Comparison of ENCODE assay signal across 8 cellular contexts in the genomic region with DNA sequence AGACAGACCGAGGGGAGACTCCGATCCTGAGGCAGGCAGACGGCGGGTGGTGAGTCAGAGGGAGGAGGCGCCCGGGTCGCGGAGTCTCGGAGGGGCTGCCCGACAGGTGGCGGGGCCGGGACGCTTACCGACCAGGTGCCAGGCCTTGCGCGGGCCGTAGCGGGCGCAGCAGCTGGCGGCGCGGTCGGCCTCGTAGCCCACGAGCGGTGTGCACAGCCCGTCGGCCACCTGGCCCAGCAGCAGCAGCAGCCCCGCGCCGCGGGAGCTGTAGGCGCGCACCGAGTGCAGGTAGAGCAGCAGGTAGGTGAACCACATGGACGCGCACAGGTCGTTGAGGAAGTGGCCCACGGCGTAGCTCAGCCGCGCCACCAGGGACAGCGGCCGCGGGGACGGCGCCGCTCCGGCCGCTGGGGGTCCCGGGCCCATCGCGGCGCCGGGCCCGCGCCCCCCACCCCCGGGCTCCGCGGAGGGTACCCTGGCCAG. TPM values are rescaled to one million over a fixed set of nuclear protein-coding genes. Genes with fewer than 3 reads are reported as not detected.
DNase-seq lines count a peak whose midpoint lies in the region; ATAC-seq, FAIRE-seq and TF ChIP-seq lines count a peak whose summit lies in the region.

No MANE protein-coding gene starts in this region.

- peak in 1 of 2 experiments; percentile 28; a peak in 1 of 4 replicates for TF ChIP-seq RAD21 in K562 (CRISPR knock-in tag; conservative IDR thresholded peaks at IDR 0.05 in 1 of 2, IDR thresholded peaks at IDR 0.05 in 1 of 2)

- H3K9ac ChIP-seq in K562 (ENCODE audit: insufficient read depth in 1 of 2, low read depth in 2 of 2, low read length in 2 of 2), result peak overlapping the region; percentile 81 to 99

- H3K9me3 ChIP-seq in K562 (replicated peaks; ENCODE audit: control insufficient read depth, insufficient read depth, low read depth, low read length) (no peaks in the 10 kb centered on the region), left lung (no peaks in the 10 kb centered on the region)

- H3K36me3 ChIP-seq in K562 (ENCODE audit: control insufficient read depth, insufficient read depth, low read length) (peaks cover 22% of the 10 kb centered on the region), left lung (no peaks in the 10 kb centered on the region)

- intact Hi-C loops in K562 (cut with micrococcal nuclease) (loop anchor here (2.0 kb wide), 1 partner anchor 16 kb away; the partner anchor contains the start of gene HMG20B), left lung (cut with DNase I) (no loop called here)

- H3K4me3 ChIP-seq in K562, result peak overlapping the region; percentile 93
- H3K4me3 ChIP-seq in left lung, result peak overlapping the region; percentile 90 to 91

- POLR2A ChIA-PET in K562 (lab: Yijun Ruan, JAX), result interaction anchor here (0.5 to 1.9 kb wide), 10 partner anchors 9 to 307 kb away, joined by 3 to 9 read pairs (median 3); partner anchors contain the start of gene TEKTIP1

- DNase-seq in NCI-H2227 (lab: John Stamatoyannopoulos, UW; ENCODE audit: unreplicated experiment), result peak; percentile 29
- DNase-seq in NCI-H2227 treated with DMSO at 0.1 percent for 48 hours (lab: John Stamatoyannopoulos, UW), result no peak
- DNase-seq in T-helper 9 cell, result peak; percentile 70
- peak; percentile 69 to 75 (median 72) for DNase-seq in K562 (ENCODE audit: extremely low read depth in 1 of 4, low spot score in 3 of 4)
- DNase-seq in left lung, result peak in 1 of 2 donors; percentile 88
- peak; percentile 62 for DNase-seq in stimulated activated CD8-positive, alpha-beta memory T cell treated with anti-CD3 and anti-CD28 coated beads, Interleukin-12 subunit alpha, Interleukin-12 subunit beta, amount 100 ng/mL, for 4 hours (ENCODE audit: low read depth)
- no peak for DNase-seq in NCI-H1092 treated with DMSO at 0.1 percent for 48 hours (lab: John Stamatoyannopoulos, UW)

- TF ChIP-seq CTCF in K562 (IDR thresholded peaks at IDR 0.05 in 2 of 3, conservative IDR thresholded peaks at IDR 0.05 in 1 of 3; ENCODE audit: insufficient read depth in 2 of 3, low read depth in 1 of 3, low read length in 3 of 3) (peak in 1 of 3 experiments; percentile 56; a peak in 3 of 6 replicates), left lung (IDR thresholded peaks at IDR 0.05) (no peak)

- no peaks in the 10 kb centered on the region for H3K27me3 ChIP-seq in K562 (ENCODE audit: control insufficient read depth in 2 of 2, insufficient read depth in 2 of 2, low read length in 2 of 2)
- H3K27me3 ChIP-seq in left lung, result no peaks in the 10 kb centered on the region

- TF ChIP-seq POLR2A in K562 (conservative IDR thresholded peaks at IDR 0.05), result no peak

- no TSS peak for BruUV-seq in K562 (replicated peaks; lab: Mats Ljungman, UMichigan)

- in situ Hi-C loops in K562 (cut with MboI), result no loop called here

- H3K4me1 ChIP-seq in K562 (replicated peaks in 1 of 2; ENCODE audit: control insufficient read depth in 2 of 2, insufficient read depth in 2 of 2, low read length in 2 of 2), result peaks cover 21 to 74% of the 10 kb centered on the region in 2 experiments; a peak in 4 of 5 replicates
- peaks cover 11 to 58% of the 10 kb centered on the region in 2 donors for H3K4me1 ChIP-seq in left lung

- CTCF ChIA-PET in K562 (lab: Yijun Ruan, JAX; ENCODE audit: low intra/inter-chr PET ratio), result no interaction called here

- under 1% methylated on average over 47 of the region's 60 CpGs for WGBS in K562 (ENCODE audit: insufficient coverage, low coverage, missing lambda C conversion rate)

- peaks cover 45% of the 10 kb centered on the region for H3K79me2 ChIP-seq in K562 (ENCODE audit: control insufficient read depth, insufficient read depth, low read length)

- peaks cover 7% of the 10 kb centered on the region for H3K9me1 ChIP-seq in K562 (ENCODE audit: control insufficient read depth, insufficient read depth, low read length)

- peak overlapping the region; percentile 92 for H3K4me2 ChIP-seq in K562 (ENCODE audit: insufficient read depth, low read length)

- TF ChIP-seq EP300 in K562 (IDR thresholded peaks at IDR 0.05; ENCODE audit: low read length), result no peak

- peak overlapping the region; percentile 77 for H3K27ac ChIP-seq in K562 (ENCODE audit: extremely low read depth, low read depth, low read length)
- peak overlapping the region in 1 of 2 donors; percentile 83 for H3K27ac ChIP-seq in left lung

- H2AFZ ChIP-seq in K562 (ENCODE audit: low read depth, low read length), result peak overlapping the region; percentile 46; the same call in 1 of the 2 replicates

- ATAC-seq in HG03175 (IDR thresholded peaks at IDR 0.05; ENCODE audit: unreplicated experiment) (peak; percentile 34), K562 (peak; percentile 12), left lung (peak; percentile 3)

- peaks cover 9% of the 10 kb centered on the region for H4K20me1 ChIP-seq in K562 (replicated peaks; ENCODE audit: control insufficient read depth, insufficient read depth, low read length)

- FAIRE-seq in K562 (lab: Jason Lieb, UNC), result no peak

RNA-seq across cellular contexts. Expression of gene MFSD12, which starts 0.4 kb away (rescaled TPM):
- 80.9 and 267 TPM in 2 replicates for total RNA-seq in K562 (2011; cell fraction: chromatin; rRNA removed; ENCODE audit: low replicate concordance)
- 253 and 311 TPM in 2 replicates for total RNA-seq in K562 (2011; cell fraction: nucleolus; rRNA removed)
- 151 and 160 TPM in 2 replicates for total RNA-seq in K562 (2011; cell fraction: nucleoplasm; rRNA removed)
- 99.9 and 103 TPM in 2 replicates for total RNA-seq in K562 (2014; rRNA removed)
- 18.8 and 21.5 TPM in 2 replicates for total RNA-seq in K562 (2014; rRNA removed; fragmentation: Illumina TruSeq; extraction: Trizol)
- 34.8 and 40.7 TPM in 2 replicates for total RNA-seq in K562 (2015; rRNA removed; fragmentation: Illumina TruSeq; extraction: Trizol)
- total RNA-seq in K562 (2021), result 110 and 112 TPM in 2 replicates
- polyA plus RNA-seq in K562 (2011; rRNA removed), result 31.8 and 53.9 TPM in 2 replicates
- 48.2 and 140 TPM in 2 replicates for polyA plus RNA-seq in K562 (2011; cell fraction: cytosol; rRNA removed)
- polyA plus RNA-seq in K562 (2011; cell fraction: nucleus; rRNA removed), result 127 and 224 TPM in 2 replicates
- 63.5 and 81.8 TPM in 2 replicates for polyA plus RNA-seq in K562 (2012)
- 28.2 and 63.0 TPM in 2 replicates for polyA plus RNA-seq in K562 (2014; fragmentation: Illumina TruSeq; extraction: Trizol)
- 1 to 10 TPM in 1 of 2 experiments, under 1 TPM in 1; 0.69 to 1.7 TPM for polyA plus RNA-seq in K562 (2014; fragmentation: Nextera tagmentation; extraction: Ambion mirVana)
- polyA plus RNA-seq in K562 (2014; rRNA removed), result 79.9 and 80.7 TPM in 2 replicates
- 19.6 and 27.4 TPM in 2 replicates for polyA minus RNA-seq in K562 (2011; rRNA and poly(A)+ RNA removed)
- 64.0 and 66.5 TPM in 2 replicates for polyA minus RNA-seq in K562 (2011; cell fraction: cytosol; rRNA and poly(A)+ RNA removed)
- 38.5 and 38.8 TPM in 2 replicates for polyA minus RNA-seq in K562 (2011; cell fraction: nucleus; rRNA and poly(A)+ RNA removed)
- total RNA-seq in left lung, result 10 to 100 TPM; 61.7 to 90.2 TPM

RNA-seq across cellular contexts. Expression of gene HMG20B, which starts 15.7 kb away (rescaled TPM):
- 47.2 and 115 TPM in 2 replicates for total RNA-seq in K562 (2011; cell fraction: chromatin; rRNA removed; ENCODE audit: low replicate concordance)
- 85.8 and 97.1 TPM in 2 replicates for total RNA-seq in K562 (2011; cell fraction: nucleolus; rRNA removed)
- 68.6 and 70.5 TPM in 2 replicates for total RNA-seq in K562 (2011; cell fraction: nucleoplasm; rRNA removed)
- total RNA-seq in K562 (2014; rRNA removed), result 137 and 148 TPM in 2 replicates
- total RNA-seq in K562 (2014; rRNA removed; fragmentation: Illumina TruSeq; extraction: Trizol), result 18.2 and 18.5 TPM in 2 replicates
- total RNA-seq in K562 (2015; rRNA removed; fragmentation: Illumina TruSeq; extraction: Trizol), result 37.6 and 38.6 TPM in 2 replicates
- 122 and 125 TPM in 2 replicates for total RNA-seq in K562 (2021)
- polyA plus RNA-seq in K562 (2011; rRNA removed), result 47.6 and 54.4 TPM in 2 replicates
- polyA plus RNA-seq in K562 (2011; cell fraction: cytosol; rRNA removed), result 49.5 and 107 TPM in 2 replicates
- polyA plus RNA-seq in K562 (2011; cell fraction: nucleus; rRNA removed), result 169 and 253 TPM in 2 replicates
- polyA plus RNA-seq in K562 (2012), result 75.9 and 122 TPM in 2 replicates
- 25.6 and 53.2 TPM in 2 replicates for polyA plus RNA-seq in K562 (2014; fragmentation: Illumina TruSeq; extraction: Trizol)
- polyA plus RNA-seq in K562 (2014; fragmentation: Nextera tagmentation; extraction: Ambion mirVana), result under 1 TPM; 0.35 to 0.78 TPM
- 159 and 172 TPM in 2 replicates for polyA plus RNA-seq in K562 (2014; rRNA removed)
- 8.0 and 11.1 TPM in 2 replicates for polyA minus RNA-seq in K562 (2011; rRNA and poly(A)+ RNA removed)
- polyA minus RNA-seq in K562 (2011; cell fraction: cytosol; rRNA and poly(A)+ RNA removed), result 24.4 and 30.8 TPM in 2 replicates
- polyA minus RNA-seq in K562 (2011; cell fraction: nucleus; rRNA and poly(A)+ RNA removed), result 24.4 and 30.4 TPM in 2 replicates
- total RNA-seq in left lung, result 10 to 100 TPM; 50.9 to 74.8 TPM

RNA-seq across cellular contexts. Expression of gene TEKTIP1, which starts 18.0 kb away (rescaled TPM):
- total RNA-seq in K562 (2011; cell fraction: chromatin; rRNA removed; ENCODE audit: low replicate concordance), result not detected in 2 replicates
- total RNA-seq in K562 (2011; cell fraction: nucleolus; rRNA removed), result not detected in 2 replicates
- total RNA-seq in K562 (2011; cell fraction: nucleoplasm; rRNA removed), result not detected in 2 replicates
- total RNA-seq in K562 (2014; rRNA removed) (not detected in 2 replicates), K562 (2014; rRNA removed; fragmentation: Illumina TruSeq; extraction: Trizol) (not detected in 2 replicates), K562 (2015; rRNA removed; fragmentation: Illumina TruSeq; extraction: Trizol) (0.26 TPM in 1 of 2 replicates, not detected in the other), K562 (2021) (0.29 and 0.66 TPM in 2 replicates), left lung (1 to 10 TPM; 2.8 to 3.2 TPM)
- polyA plus RNA-seq in K562 (2011; rRNA removed) (not detected in 2 replicates), K562 (2014; fragmentation: Illumina TruSeq; extraction: Trizol) (not detected in 2 replicates), K562 (2014; fragmentation: Nextera tagmentation; extraction: Ambion mirVana) (not detected), K562 (2014; rRNA removed) (not detected in 2 replicates)
- polyA plus RNA-seq in K562 (2011; cell fraction: cytosol; rRNA removed), result not detected in 2 replicates
- 0.53 TPM in 1 of 2 replicates, not detected in the other for polyA plus RNA-seq in K562 (2011; cell fraction: nucleus; rRNA removed)
- 0.44 and 0.68 TPM in 2 replicates for polyA plus RNA-seq in K562 (2012)
- not detected in 2 replicates for polyA minus RNA-seq in K562 (2011; rRNA and poly(A)+ RNA removed)
- polyA minus RNA-seq in K562 (2011; cell fraction: cytosol; rRNA and poly(A)+ RNA removed), result not detected in 2 replicates
- polyA minus RNA-seq in K562 (2011; cell fraction: nucleus; rRNA and poly(A)+ RNA removed), result not detected in 2 replicates

RNA-seq across cellular contexts. Expression of gene GIPC3, which starts 28.3 kb away (rescaled TPM):
- total RNA-seq in K562 (2011; cell fraction: chromatin; rRNA removed; ENCODE audit: low replicate concordance), result 2.6 and 7.5 TPM in 2 replicates
- total RNA-seq in K562 (2011; cell fraction: nucleolus; rRNA removed), result 3.8 and 5.5 TPM in 2 replicates
- 3.2 and 4.0 TPM in 2 replicates for total RNA-seq in K562 (2011; cell fraction: nucleoplasm; rRNA removed)
- total RNA-seq in K562 (2014; rRNA removed), result 0.54 and 1.2 TPM in 2 replicates
- total RNA-seq in K562 (2014; rRNA removed; fragmentation: Illumina TruSeq; extraction: Trizol), result 0.83 and 0.91 TPM in 2 replicates
- total RNA-seq in K562 (2015; rRNA removed; fragmentation: Illumina TruSeq; extraction: Trizol), result 0.98 and 1.0 TPM in 2 replicates
- total RNA-seq in K562 (2021), result 3.3 and 3.9 TPM in 2 replicates
- polyA plus RNA-seq in K562 (2011; rRNA removed), result 2.5 and 3.1 TPM in 2 replicates
- 3.0 and 4.9 TPM in 2 replicates for polyA plus RNA-seq in K562 (2011; cell fraction: cytosol; rRNA removed)
- 5.3 and 8.9 TPM in 2 replicates for polyA plus RNA-seq in K562 (2011; cell fraction: nucleus; rRNA removed)
- polyA plus RNA-seq in K562 (2012), result 3.6 and 14.1 TPM in 2 replicates
- polyA plus RNA-seq in K562 (2014; fragmentation: Illumina TruSeq; extraction: Trizol), result 3.0 and 3.6 TPM in 2 replicates
- polyA plus RNA-seq in K562 (2014; fragmentation: Nextera tagmentation; extraction: Ambion mirVana), result under 1 TPM in 1 of 2 experiments, not detected in 1; 0.03 TPM
- 1.9 and 2.3 TPM in 2 replicates for polyA plus RNA-seq in K562 (2014; rRNA removed)
- polyA minus RNA-seq in K562 (2011; rRNA and poly(A)+ RNA removed), result 2.0 and 3.2 TPM in 2 replicates
- 5.9 and 6.7 TPM in 2 replicates for polyA minus RNA-seq in K562 (2011; cell fraction: cytosol; rRNA and poly(A)+ RNA removed)
- 1.6 and 2.1 TPM in 2 replicates for polyA minus RNA-seq in K562 (2011; cell fraction: nucleus; rRNA and poly(A)+ RNA removed)
- total RNA-seq in left lung, result 1 to 10 TPM; 3.1 TPM

RNA-seq across cellular contexts. Expression of gene TBXA2R, which starts 49.7 kb away (rescaled TPM):
- 10.2 and 37.7 TPM in 2 replicates for total RNA-seq in K562 (2011; cell fraction: chromatin; rRNA removed; ENCODE audit: low replicate concordance)
- total RNA-seq in K562 (2011; cell fraction: nucleolus; rRNA removed), result 58.8 and 84.5 TPM in 2 replicates
- 27.7 and 36.4 TPM in 2 replicates for total RNA-seq in K562 (2011; cell fraction: nucleoplasm; rRNA removed)
- total RNA-seq in K562 (2014; rRNA removed), result 2.5 and 5.2 TPM in 2 replicates
- 2.3 and 2.8 TPM in 2 replicates for total RNA-seq in K562 (2014; rRNA removed; fragmentation: Illumina TruSeq; extraction: Trizol)
- total RNA-seq in K562 (2015; rRNA removed; fragmentation: Illumina TruSeq; extraction: Trizol), result 2.5 and 3.1 TPM in 2 replicates
- total RNA-seq in K562 (2021), result 21.0 and 24.0 TPM in 2 replicates
- polyA plus RNA-seq in K562 (2011; rRNA removed), result 2.9 and 4.4 TPM in 2 replicates
- polyA plus RNA-seq in K562 (2011; cell fraction: cytosol; rRNA removed), result 4.0 and 21.7 TPM in 2 replicates
- 3.7 and 12.5 TPM in 2 replicates for polyA plus RNA-seq in K562 (2011; cell fraction: nucleus; rRNA removed)
- polyA plus RNA-seq in K562 (2012), result 11.5 and 11.6 TPM in 2 replicates
- polyA plus RNA-seq in K562 (2014; fragmentation: Illumina TruSeq; extraction: Trizol), result 4.3 and 6.7 TPM in 2 replicates
- 1 to 10 TPM; 1.5 to 2.6 TPM for polyA plus RNA-seq in K562 (2014; fragmentation: Nextera tagmentation; extraction: Ambion mirVana)
- polyA plus RNA-seq in K562 (2014; rRNA removed), result 5.7 and 6.1 TPM in 2 replicates
- 0.90 and 1.6 TPM in 2 replicates for polyA minus RNA-seq in K562 (2011; rRNA and poly(A)+ RNA removed)
- polyA minus RNA-seq in K562 (2011; cell fraction: cytosol; rRNA and poly(A)+ RNA removed), result 17.4 and 19.6 TPM in 2 replicates
- polyA minus RNA-seq in K562 (2011; cell fraction: nucleus; rRNA and poly(A)+ RNA removed), result 3.1 and 6.1 TPM in 2 replicates
- 1 to 10 TPM; 5.3 to 7.9 TPM for total RNA-seq in left lung

Comparison
In these comparisons a context has a peak if more than half of its experiments do, and no peak if none do; other contexts are left out.
1. DNase-seq: peak in NCI-H2227 (single experiment), T-helper 9 cell (single experiment), K562 (4 of 4) and stimulated activated CD8-positive, alpha-beta memory T cell treated with anti-CD3 and anti-CD28 coated beads, Interleukin-12 subunit alpha, Interleukin-12 subunit beta, amount 100 ng/mL, for 4 hours (single experiment); none in NCI-H2227 treated with DMSO at 0.1 percent for 48 hours (single experiment) and NCI-H1092 treated with DMSO at 0.1 percent for 48 hours (single experiment).
2. Peak in every context shown above with its lines, with median percentiles within 50 percentile points of each other: ATAC-seq.